3 cellular contexts compared by ENCODE assay signal in genomic region chr3:194631696-194632095, GRCh38.
TF ChIP-seq lines count a peak whose summit lies in the region.

No MANE protein-coding gene starts in this region.

TF ChIP-seq in SK-N-SH, 30 proteins besides CTCF, POLR2A, EP300 and RAD21:
- TF ChIP-seq ELF1 (IDR thresholded peaks at IDR 0.05) (no peak), FOXJ3 (CRISPR knock-in tag; IDR thresholded peaks at IDR 0.05) (no peak), IRF3 (IDR thresholded peaks at IDR 0.05; ENCODE audit: low read depth, low read length) (no peak), ZBTB33 (IDR thresholded peaks at IDR 0.05; ENCODE audit: borderline replicate concordance, low read depth) (no peak), POLR2AphosphoS5 (IDR thresholded peaks at IDR 0.05; ENCODE audit: low read depth, low read length) (no peak), EZH2phosphoT487 (IDR thresholded peaks at IDR 0.05; ENCODE audit: borderline replicate concordance, low read depth) (no peak), RCOR1 (IDR thresholded peaks at IDR 0.05; ENCODE audit: low read length) (no peak), MAX (IDR thresholded peaks at IDR 0.05; ENCODE audit: low read depth) (no peak), MXI1 (IDR thresholded peaks at IDR 0.05; ENCODE audit: low read depth, low read length) (no peak), SIN3A (IDR thresholded peaks at IDR 0.05; ENCODE audit: borderline replicate concordance, low read depth, low read length) (no peak), TAF1 (IDR thresholded peaks at IDR 0.05; ENCODE audit: borderline replicate concordance, low read depth, low read length) (no peak), CHD2 (IDR thresholded peaks at IDR 0.05; ENCODE audit: low read length, partially characterized antibody) (no peak), PBX3 (IDR thresholded peaks at IDR 0.05) (no peak)

TF ChIP-seq in SK-N-SH treated with all-trans-retinoic acid at 6 μM for 48 hours, 23 proteins besides CTCF, POLR2A, EP300 and RAD21:
- TF ChIP-seq ZNF8 (CRISPR knock-in tag; IDR thresholded peaks at IDR 0.05) (no peak), ARNTL (CRISPR knock-in tag; IDR thresholded peaks at IDR 0.05; ENCODE audit: borderline replicate concordance, low read depth) (no peak), CREB5 (CRISPR knock-in tag; IDR thresholded peaks at IDR 0.05; ENCODE audit: low read depth) (no peak), BACH2 (CRISPR knock-in tag; IDR thresholded peaks at IDR 0.05; ENCODE audit: borderline replicate concordance) (no peak), RARB (CRISPR knock-in tag; IDR thresholded peaks at IDR 0.05) (no peak), TCF4 (CRISPR knock-in tag; IDR thresholded peaks at IDR 0.05; ENCODE audit: borderline replicate concordance) (no peak), CSDC2 (CRISPR knock-in tag; IDR thresholded peaks at IDR 0.05) (no peak), GLIS3 (CRISPR knock-in tag; IDR thresholded peaks at IDR 0.05) (no peak), TSHZ2 (CRISPR knock-in tag; IDR thresholded peaks at IDR 0.05) (no peak), PATZ1 (CRISPR knock-in tag; IDR thresholded peaks at IDR 0.05; ENCODE audit: borderline replicate concordance) (no peak), TOX (CRISPR knock-in tag; IDR thresholded peaks at IDR 0.05; ENCODE audit: borderline replicate concordance) (no peak), ZFP3 (CRISPR knock-in tag; IDR thresholded peaks at IDR 0.05) (no peak), CSRNP3 (CRISPR knock-in tag; IDR thresholded peaks at IDR 0.05) (no peak), ZNF70 (CRISPR knock-in tag; IDR thresholded peaks at IDR 0.05) (no peak), SNAI2 (CRISPR knock-in tag; IDR thresholded peaks at IDR 0.05) (no peak), ISL1 (CRISPR knock-in tag; IDR thresholded peaks at IDR 0.05) (no peak), OSR1 (CRISPR knock-in tag; IDR thresholded peaks at IDR 0.05) (no peak), ESRRG (CRISPR knock-in tag; IDR thresholded peaks at IDR 0.05) (no peak), ZC3H10 (CRISPR knock-in tag; IDR thresholded peaks at IDR 0.05) (no peak)

TF ChIP-seq in GM23338, 12 proteins besides CTCF, POLR2A, EP300 and RAD21:
- TF ChIP-seq JUNB (IDR thresholded peaks at IDR 0.05; ENCODE audit: unreplicated experiment): no peak
- TF ChIP-seq ETS1 (IDR thresholded peaks at IDR 0.05): no peak
- no peak for TF ChIP-seq STAT1 (IDR thresholded peaks at IDR 0.05; ENCODE audit: unreplicated experiment)
- TF ChIP-seq ZNF331 (CRISPR knock-in tag; IDR thresholded peaks at IDR 0.05; ENCODE audit: low read depth): no peak
- no peak for TF ChIP-seq CREB1 (CRISPR knock-in tag; IDR thresholded peaks at IDR 0.05; ENCODE audit: low read depth)
- TF ChIP-seq EZH2 (IDR thresholded peaks at IDR 0.05; ENCODE audit: low read depth, unreplicated experiment): no peak
- TF ChIP-seq ZNF114 (CRISPR knock-in tag; IDR thresholded peaks at IDR 0.05): no peak
- TF ChIP-seq REST (IDR thresholded peaks at IDR 0.05; ENCODE audit: unreplicated experiment): no peak
- TF ChIP-seq EZH2phosphoT487 (IDR thresholded peaks at IDR 0.05; ENCODE audit: unreplicated experiment): no peak
